In genomic region chr17:58375811-58376210, GRCh38 we compare ENCODE assay signal across 34 cellular contexts. TPM values are rescaled to one million over a fixed set of nuclear protein-coding genes. Genes with fewer than 3 reads are reported as not detected.
A peak's percentile ranks its signal among the peaks of the same experiment; 100 is the strongest.
DNase-seq lines count a peak whose midpoint lies in the region; FAIRE-seq and TF ChIP-seq lines count a peak whose summit lies in the region.
"Had no signal": no experiment of that assay in that cellular context is flagged by ENCODE, and none has a peak within 500 bp of the region (broad histone marks: within the 10 kb centered on the region; RNA-seq: fewer than 3 reads in every experiment).

No MANE protein-coding gene starts in this region.

- no peak for TF ChIP-seq CTCF in endodermal cell (conservative IDR thresholded peaks at IDR 0.05)
- TF ChIP-seq CTCF in spleen (IDR thresholded peaks at IDR 0.05 in 8 of 11, conservative IDR thresholded peaks at IDR 0.05 in 3 of 11) = no peak

- no peaks in the 10 kb centered on the region for H3K4me1 ChIP-seq in endodermal cell (ENCODE audit: control insufficient read depth, insufficient read depth, low read length)
- H3K4me1 ChIP-seq in mucosa of rectum (ENCODE audit: control insufficient read depth in 2 of 2, insufficient read depth in 2 of 2, low read length in 2 of 2) = peaks cover 39 to 64% of the 10 kb centered on the region in 2 donors
- peaks cover 0 to 26% (median 0%) of the 10 kb centered on the region in 6 donors for H3K4me1 ChIP-seq in spleen
- H3K4me1 ChIP-seq: psoas muscle, sigmoid colon, testis, vagina had no signal

- no peak overlapping the region for H3K4me3 ChIP-seq in endodermal cell (ENCODE audit: low read length)
- no peak overlapping the region for H3K4me3 ChIP-seq in mucosa of rectum (ENCODE audit: low read length in 2 of 2)
- no peak overlapping the region for H3K4me3 ChIP-seq in spleen
- H3K4me3 ChIP-seq: heart left ventricle, psoas muscle, sigmoid colon, SK-N-MC, testis, vagina had no signal

- peaks cover 12% of the 10 kb centered on the region for H3K4me1 Mint-ChIP-seq in endodermal cell

- no peaks in the 10 kb centered on the region for H3K9me3 Mint-ChIP-seq in endodermal cell
- H3K9me3 Mint-ChIP-seq: activated T-cell treated with anti-CD3 and anti-CD28 coated beads, Interleukin-2, amount 50 U/mL, for 24 hours; central memory CD8-positive, alpha-beta T cell; naive B cell; T-helper 1 cell treated with Interleukin-12 subunit alpha and Interleukin-12 subunit beta and Interleukin-4 antibody, amounts not matched to agents 30 μg/mL and 1 μg/mL, for 36 hours had no signal

- peak overlapping the region; percentile 23 for H3K27ac Mint-ChIP-seq in endodermal cell
- H3K27ac Mint-ChIP-seq: activated T-cell treated with anti-CD3 and anti-CD28 coated beads, Interleukin-2, amount 50 U/mL, for 24 hours; T-helper 1 cell treated with Interleukin-12 subunit alpha and Interleukin-12 subunit beta and Interleukin-4 antibody, amounts not matched to agents 30 μg/mL and 1 μg/mL, for 36 hours had no signal

- H3K36me3 Mint-ChIP-seq in endodermal cell (ENCODE audit: low read depth) = no peaks in the 10 kb centered on the region
- H3K36me3 Mint-ChIP-seq: naive B cell had no signal

- H3K27ac ChIP-seq in endodermal cell (ENCODE audit: low read depth, low read length) = no peak overlapping the region
- H3K27ac ChIP-seq in mucosa of rectum (ENCODE audit: low read depth in 2 of 2, low read length in 2 of 2) = peak overlapping the region; percentile 78 to 82
- no peak overlapping the region for H3K27ac ChIP-seq in spleen
- H3K27ac ChIP-seq: heart left ventricle, KMS-11, psoas muscle, sigmoid colon, SK-N-MC, testis, vagina had no signal

- TF ChIP-seq POLR2A in spleen (IDR thresholded peaks at IDR 0.05) = no peak

- H3K9ac ChIP-seq in endodermal cell (ENCODE audit: extremely low read depth, low read length, poor library complexity, severe bottlenecking) (no peak overlapping the region), mucosa of rectum (ENCODE audit: low read depth in 1 of 2, low read length in 2 of 2) (peak overlapping the region in 1 of 2 donors; percentile 6)
- H3K9ac ChIP-seq: KMS-11 had no signal

- no peaks in the 10 kb centered on the region for H3K9me3 ChIP-seq in endodermal cell (ENCODE audit: control insufficient read depth, low read length)
- H3K9me3 ChIP-seq in mucosa of rectum (ENCODE audit: control insufficient read depth in 2 of 2, low read length in 2 of 2) = no peaks in the 10 kb centered on the region
- no peaks in the 10 kb centered on the region for H3K9me3 ChIP-seq in spleen
- H3K9me3 ChIP-seq: heart left ventricle, psoas muscle, sigmoid colon, testis, vagina had no signal

- no peaks in the 10 kb centered on the region for H3K27me3 Mint-ChIP-seq in endodermal cell (ENCODE audit: insufficient read depth)
- H3K27me3 Mint-ChIP-seq: activated T-cell treated with anti-CD3 and anti-CD28 coated beads, Interleukin-2, amount 50 U/mL, for 24 hours; central memory CD8-positive, alpha-beta T cell; naive B cell had no signal

- H3K36me3 ChIP-seq in endodermal cell (ENCODE audit: control insufficient read depth, insufficient read depth, low read length) (no peaks in the 10 kb centered on the region), mucosa of rectum (ENCODE audit: control insufficient read depth in 2 of 2, insufficient read depth in 2 of 2, low read length in 2 of 2) (peaks cover 3 to 13% of the 10 kb centered on the region in 2 donors), spleen (no peaks in the 10 kb centered on the region)
- H3K36me3 ChIP-seq: heart left ventricle, sigmoid colon, vagina had no signal

- intact Hi-C loops in spleen (cut with DNase I; ENCODE audit: low total_unique reads) = no loop called here

- WGBS in endodermal cell (ENCODE audit: insufficient coverage in 1 of 2, insufficient read length in 1 of 2), 2 experiments = 71 to 76% methylated on average over 2 of the region's 2 CpGs
- 75 to 89% (median 81%) methylated on average over 2 of the region's 2 CpGs for WGBS in spleen, 5 donors

- DNase-seq in AML-193 (lab: John Stamatoyannopoulos, UW) (peak; percentile 7 to 14), NOMO-1 treated with dmso at 0.1 percent for 144 hours (lab: John Stamatoyannopoulos, UW; ENCODE audit: unreplicated experiment) (peak; percentile 23), endodermal cell (peak; percentile 71), T-helper 9 cell (no peak), RCC 7860 (ENCODE audit: low spot score) (no peak), spleen (no peak), DMS 273 treated with DMSO at 0.1 percent for 48 hours (lab: John Stamatoyannopoulos, UW) (no peak)
- DNase-seq: activated CD4-positive, alpha-beta T cell treated with anti-CD3 and anti-CD28 coated beads for 4 hours; activated CD8-positive, alpha-beta memory T cell treated with anti-CD3 and anti-CD28 coated beads for 24 hours; activated naive CD4-positive, alpha-beta T cell; activated T-cell treated with anti-CD3 and anti-CD28 coated beads, Interleukin-2, amount 50 U/mL, for 24 hours; HCEC 1CT; heart left ventricle; left cardiac atrium; mammary epithelial cell; naive B cell; NCI-H1436 treated with DMSO at 0.1 percent for 48 hours; NCI-H2107; NCI-H446; NCI-H774; nucleus accumbens; psoas muscle; sigmoid colon; stimulated activated naive CD8-positive, alpha-beta T cell treated with anti-CD3 and anti-CD28 coated beads, Interleukin-15, Interleukin-2, amounts not matched to agents 100 U/mL and 50 U/mL, for 24 hours; testis had no signal

- H3K27me3 ChIP-seq in endodermal cell (ENCODE audit: control insufficient read depth, insufficient read depth, low read length, poor library complexity, severe bottlenecking) (no peaks in the 10 kb centered on the region), mucosa of rectum (ENCODE audit: control insufficient read depth in 2 of 2, insufficient read depth in 2 of 2, low read length in 2 of 2) (no peaks in the 10 kb centered on the region), spleen (replicated peaks in 1 of 7) (no peaks in the 10 kb centered on the region)
- H3K27me3 ChIP-seq: heart left ventricle, sigmoid colon, testis, vagina had no signal

- no peak overlapping the region for H3K4me3 Mint-ChIP-seq in endodermal cell
- H3K4me3 Mint-ChIP-seq: activated T-cell treated with anti-CD3 and anti-CD28 coated beads, Interleukin-2, amount 50 U/mL, for 24 hours; central memory CD8-positive, alpha-beta T cell; T-helper 1 cell treated with Interleukin-12 subunit alpha and Interleukin-12 subunit beta and Interleukin-4 antibody, amounts not matched to agents 30 μg/mL and 1 μg/mL, for 36 hours had no signal

- FAIRE-seq in RCC 7860 (lab: Jason Lieb, UNC) = no peak
- FAIRE-seq: A204.1, G401.6 had no signal

RNA-seq across cellular contexts. Expression of gene SUPT4H1, which starts 23.8 kb away (rescaled TPM):
- total RNA-seq in endodermal cell (10 to 100 TPM; 97.2 to 98.8 TPM), spleen (10 to 100 TPM; 37.8 to 80.5 (median 64.0) TPM)
- 87.0 TPM for polyA plus RNA-seq in endodermal cell (2013, experiment 1 of 2)
- 73.6 TPM for polyA plus RNA-seq in endodermal cell (2013, experiment 2 of 2)
- 100 to 1,000 TPM in 2 of 3 donors, 10 to 100 TPM in 1; 77.0 to 106 (median 104) TPM for polyA plus RNA-seq in spleen

RNA-seq across cellular contexts. Expression of gene RNF43, which starts 41.5 kb away (rescaled TPM):
- total RNA-seq in endodermal cell (1 to 10 TPM; 3.2 to 4.1 TPM), spleen (1 to 10 TPM in 4 of 7 donors, under 1 TPM in 3; 0.40 to 1.8 (median 1.0) TPM)
- 4.1 TPM for polyA plus RNA-seq in endodermal cell (2013, experiment 1 of 2)
- 3.4 TPM for polyA plus RNA-seq in endodermal cell (2013, experiment 2 of 2)
- under 1 TPM; 0.38 to 0.63 (median 0.42) TPM for polyA plus RNA-seq in spleen
- total RNA-seq: fibroblast of villous mesenchyme had no signal

RNA-seq across cellular contexts. Expression of gene TSPOAP1, which starts 47.2 kb away (rescaled TPM):
- 10 to 100 TPM; 31.3 to 36.8 TPM for total RNA-seq in endodermal cell
- 24.0 TPM for polyA plus RNA-seq in endodermal cell (2013, experiment 1 of 2)
- 22.4 TPM for polyA plus RNA-seq in endodermal cell (2013, experiment 2 of 2)
- 10 to 100 TPM; 14.1 to 31.8 (median 18.5) TPM for total RNA-seq in spleen
- 10 to 100 TPM; 11.5 to 26.5 (median 24.3) TPM for polyA plus RNA-seq in spleen
- polyA plus RNA-seq: mammary epithelial cell had no signal

Comparison
In these comparisons a context has a peak if more than half of its experiments do, and no peak if none do; other contexts are left out.
1. DNase-seq: peak in AML-193 (2 of 2), NOMO-1 treated with dmso at 0.1 percent for 144 hours (single experiment) and endodermal cell (single experiment); none in T-helper 9 cell (single experiment), RCC 7860 (single experiment), spleen (single experiment) and DMS 273 treated with DMSO at 0.1 percent for 48 hours (single experiment).
2. H3K27ac ChIP-seq: peak in mucosa of rectum (2 of 2); none in endodermal cell (single experiment) and spleen (0 of 8).